In genomic region chr4:118962540-118962939, GRCh38 we compare ENCODE assay signal across 12 cellular contexts.
"Had no signal": no experiment of that assay in that cellular context is flagged by ENCODE, and none has a peak within 500 bp of the region (broad histone marks: within the 10 kb centered on the region; RNA-seq: fewer than 3 reads in every experiment).

No MANE protein-coding gene starts in this region.

- H3K27ac ChIP-seq: epithelial cell of prostate, right lobe of liver, spleen had no signal

- H3K36me3 ChIP-seq: breast epithelium, right lobe of liver, spleen had no signal

- ATAC-seq: right lobe of liver had no signal

- H3K4me1 ChIP-seq: right lobe of liver had no signal

- H3K9me3 ChIP-seq: breast epithelium, right lobe of liver, spleen had no signal

- DNase-seq: activated CD4-positive, alpha-beta T cell treated with anti-CD3 and anti-CD28 coated beads, Interleukin-2, amount 50 U/mL, for 1 hour; activated CD8-positive, alpha-beta memory T cell treated with anti-CD3 and anti-CD28 coated beads for 24 hours; activated naive CD8-positive, alpha-beta T cell treated with anti-CD3 and anti-CD28 coated beads for 36 hours; anterior cingulate cortex; kidney glomerular epithelial cell; mesendoderm; occipital lobe; right lobe of liver; spleen; T-helper 2 cell had no signal

- H3K27me3 ChIP-seq: breast epithelium, right lobe of liver, spleen had no signal

- H3K4me3 ChIP-seq: breast epithelium, right lobe of liver, spleen had no signal
